8 cellular contexts compared by ENCODE assay signal in genomic region chr11:6234314-6235031, GRCh38.
DNase-seq lines count a peak whose midpoint lies in the region; ATAC-seq and TF ChIP-seq lines count a peak whose summit lies in the region.

TSS of gene FHIP1B (minus strand) at chr11:6234636. CDS start at chr11:6224516, 10,120 bp downstream.

- H3K9ac ChIP-seq in rectal smooth muscle tissue (ENCODE audit: low read length): peak within 1 kb of the TSS; percentile 92

- H3K27me3 ChIP-seq in rectal smooth muscle tissue (ENCODE audit: control insufficient read depth, insufficient read depth, low read length): no peaks in the 10 kb centered on the region

- no peak for TF ChIP-seq CTCF in astrocyte of the cerebellum (IDR thresholded peaks at IDR 0.05; ENCODE audit: low read depth, low read length, missing control alignments)

- DNase-seq in NCI-H2029 (lab: John Stamatoyannopoulos, UW) (peak; percentile 99), T-helper 9 cell (peak; percentile 96), astrocyte of the cerebellum (ENCODE audit: low read depth) (peak; percentile 99), hepatic stellate cell (ENCODE audit: low spot score) (peak; percentile 96), OCI-M2 (lab: John Stamatoyannopoulos, UW; ENCODE audit: unreplicated experiment) (no peak)

- no peaks in the 10 kb centered on the region for H3K36me3 ChIP-seq in rectal smooth muscle tissue (ENCODE audit: control insufficient read depth, insufficient read depth, low read length)

- H3K4me1 ChIP-seq in rectal smooth muscle tissue (ENCODE audit: control insufficient read depth, insufficient read depth, low read length): peaks cover 3% of the 10 kb centered on the region

- peak; percentile 73 for TF ChIP-seq POLR2A in GM18505 (IDR thresholded peaks at IDR 0.05; ENCODE audit: borderline replicate concordance, extremely low read depth, insufficient read depth, insufficient read length)

- peak within 1 kb of the TSS; percentile 94 for H3K27ac ChIP-seq in rectal smooth muscle tissue (ENCODE audit: low read depth, low read length)

- peak; percentile 94 for ATAC-seq in GM18505 (IDR thresholded peaks at IDR 0.05; ENCODE audit: unreplicated experiment)
- ATAC-seq in HG02973 (IDR thresholded peaks at IDR 0.05; ENCODE audit: unreplicated experiment): peak; percentile 95

- peak within 1 kb of the TSS; percentile 98 for H3K4me3 ChIP-seq in astrocyte of the cerebellum (ENCODE audit: low read depth, low read length)
- peak within 1 kb of the TSS; percentile 97 for H3K4me3 ChIP-seq in rectal smooth muscle tissue (ENCODE audit: low read length)

- in situ Hi-C loops in astrocyte of the cerebellum (cut with HindIII; ENCODE audit: low sequenced_read_pairs): no loop called here
